ENCODE assay signal across 1 cellular context in the genomic region with DNA sequence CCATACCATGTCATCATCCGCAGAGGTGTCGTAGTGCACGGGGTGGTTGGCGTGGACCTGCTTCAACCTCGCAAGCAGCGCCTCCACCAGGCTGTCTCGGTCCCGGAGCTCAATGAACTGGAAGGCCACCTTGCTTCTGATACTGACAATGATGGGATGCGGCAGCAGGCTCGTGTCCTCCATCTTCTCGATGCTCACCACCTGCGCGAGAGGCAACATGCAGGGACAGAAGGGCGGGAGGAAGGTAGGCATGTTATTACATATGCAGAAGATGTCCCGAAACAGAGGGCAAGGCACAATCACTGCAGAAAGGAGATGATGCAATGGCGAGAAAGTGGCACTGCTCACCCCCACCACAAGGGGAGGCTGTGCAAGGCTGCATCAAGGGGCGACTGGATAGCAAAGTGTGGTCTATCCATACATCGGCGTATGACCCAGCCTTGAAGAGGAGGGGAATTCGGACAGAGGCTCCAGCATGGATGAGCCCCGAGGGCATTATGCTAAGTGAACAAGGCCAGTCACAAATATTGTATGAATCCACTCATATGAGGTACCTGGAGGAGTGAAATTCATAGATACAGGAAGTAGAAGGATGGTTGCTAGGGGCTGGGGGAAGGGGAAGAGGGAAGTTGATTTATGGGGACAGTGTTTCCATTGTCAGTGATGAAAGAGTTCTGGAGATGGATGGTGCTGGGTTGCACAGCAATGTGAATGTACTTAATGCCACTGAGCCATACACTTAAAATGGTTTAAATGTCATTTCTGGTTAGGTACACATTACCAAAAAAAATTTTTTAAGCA.
TF ChIP-seq lines count a peak whose summit lies in the region.

No MANE protein-coding gene starts in this region.

TF ChIP-seq in K562, 482 proteins besides CTCF, POLR2A, EP300 and RAD21 (continued from another document and continues in another):
- TF ChIP-seq, protein P1, sequence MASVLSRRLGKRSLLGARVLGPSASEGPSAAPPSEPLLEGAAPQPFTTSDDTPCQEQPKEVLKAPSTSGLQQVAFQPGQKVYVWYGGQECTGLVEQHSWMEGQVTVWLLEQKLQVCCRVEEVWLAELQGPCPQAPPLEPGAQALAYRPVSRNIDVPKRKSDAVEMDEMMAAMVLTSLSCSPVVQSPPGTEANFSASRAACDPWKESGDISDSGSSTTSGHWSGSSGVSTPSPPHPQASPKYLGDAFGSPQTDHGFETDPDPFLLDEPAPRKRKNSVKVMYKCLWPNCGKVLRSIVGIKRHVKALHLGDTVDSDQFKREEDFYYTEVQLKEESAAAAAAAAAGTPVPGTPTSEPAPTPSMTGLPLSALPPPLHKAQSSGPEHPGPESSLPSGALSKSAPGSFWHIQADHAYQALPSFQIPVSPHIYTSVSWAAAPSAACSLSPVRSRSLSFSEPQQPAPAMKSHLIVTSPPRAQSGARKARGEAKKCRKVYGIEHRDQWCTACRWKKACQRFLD (CRISPR knock-in tag; IDR thresholded peaks at IDR 0.05): peak; percentile 71; the same call in 1 of the 2 replicates
- TF ChIP-seq ZNF41 (CRISPR knock-in tag; conservative IDR thresholded peaks at IDR 0.05) (0 out of 2 replicates have a peak, but pooled peaks have one; percentile 6), NR2C1 (IDR thresholded peaks at IDR 0.05) (no peak), NR2C1 (tag; IDR thresholded peaks at IDR 0.05) (peak; percentile 73), CTBP1 (IDR thresholded peaks at IDR 0.05; ENCODE audit: borderline replicate concordance) (peak; percentile 98), CEBPB (tag; IDR thresholded peaks at IDR 0.05) (peak; percentile 96), CC2D1A (IDR thresholded peaks at IDR 0.05) (0 out of 2 replicates have a peak, but pooled peaks have one; percentile 19), ZSCAN32 (CRISPR knock-in tag; IDR thresholded peaks at IDR 0.05) (peak; percentile 97), ATF7 (IDR thresholded peaks at IDR 0.05) (peak; percentile 88; the same call in 1 of the 2 replicates), SRF (CRISPR knock-in tag; IDR thresholded peaks at IDR 0.05) (no peak), MEIS2 (IDR thresholded peaks at IDR 0.05; ENCODE audit: partially characterized antibody) (peak; percentile 96), ZEB2 (IDR thresholded peaks at IDR 0.05) (peak; percentile 49; the same call in 1 of the 2 replicates), RFX7 (CRISPR knock-in tag; IDR thresholded peaks at IDR 0.05) (no peak), EHMT2 (IDR thresholded peaks at IDR 0.05) (no peak; the same call in 1 of the 2 replicates), CEBPG (CRISPR knock-in tag; IDR thresholded peaks at IDR 0.05) (peak; percentile 99), CEBPG (tag; conservative IDR thresholded peaks at IDR 0.05 in 1 of 2, IDR thresholded peaks at IDR 0.05 in 1 of 2) (peak; percentile 88 to 99), JUND (IDR thresholded peaks at IDR 0.05; ENCODE audit: borderline replicate concordance, low read depth, low read length) (peak; percentile 87), JUND (tag; IDR thresholded peaks at IDR 0.05; ENCODE audit: borderline replicate concordance, low read depth, low read length) (peak; percentile 79; the same call in 1 of the 3 replicates), PHB2 (IDR thresholded peaks at IDR 0.05; ENCODE audit: low read depth) (no peak), ZNF586 (CRISPR knock-in tag; conservative IDR thresholded peaks at IDR 0.05) (0 out of 2 replicates have a peak, but pooled peaks have one; percentile 18)
- TF ChIP-seq, protein P2, sequence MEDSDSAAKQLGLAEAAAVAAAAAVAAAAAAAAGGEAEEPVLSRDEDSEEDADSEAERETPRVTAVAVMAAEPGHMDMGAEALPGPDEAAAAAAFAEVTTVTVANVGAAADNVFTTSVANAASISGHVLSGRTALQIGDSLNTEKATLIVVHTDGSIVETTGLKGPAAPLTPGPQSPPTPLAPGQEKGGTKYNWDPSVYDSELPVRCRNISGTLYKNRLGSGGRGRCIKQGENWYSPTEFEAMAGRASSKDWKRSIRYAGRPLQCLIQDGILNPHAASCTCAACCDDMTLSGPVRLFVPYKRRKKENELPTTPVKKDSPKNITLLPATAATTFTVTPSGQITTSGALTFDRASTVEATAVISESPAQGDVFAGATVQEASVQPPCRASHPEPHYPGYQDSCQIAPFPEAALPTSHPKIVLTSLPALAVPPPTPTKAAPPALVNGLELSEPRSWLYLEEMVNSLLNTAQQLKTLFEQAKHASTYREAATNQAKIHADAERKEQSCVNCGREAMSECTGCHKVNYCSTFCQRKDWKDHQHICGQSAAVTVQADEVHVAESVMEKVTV (CRISPR knock-in tag; IDR thresholded peaks at IDR 0.05): no peak
- TF ChIP-seq, protein P3, sequence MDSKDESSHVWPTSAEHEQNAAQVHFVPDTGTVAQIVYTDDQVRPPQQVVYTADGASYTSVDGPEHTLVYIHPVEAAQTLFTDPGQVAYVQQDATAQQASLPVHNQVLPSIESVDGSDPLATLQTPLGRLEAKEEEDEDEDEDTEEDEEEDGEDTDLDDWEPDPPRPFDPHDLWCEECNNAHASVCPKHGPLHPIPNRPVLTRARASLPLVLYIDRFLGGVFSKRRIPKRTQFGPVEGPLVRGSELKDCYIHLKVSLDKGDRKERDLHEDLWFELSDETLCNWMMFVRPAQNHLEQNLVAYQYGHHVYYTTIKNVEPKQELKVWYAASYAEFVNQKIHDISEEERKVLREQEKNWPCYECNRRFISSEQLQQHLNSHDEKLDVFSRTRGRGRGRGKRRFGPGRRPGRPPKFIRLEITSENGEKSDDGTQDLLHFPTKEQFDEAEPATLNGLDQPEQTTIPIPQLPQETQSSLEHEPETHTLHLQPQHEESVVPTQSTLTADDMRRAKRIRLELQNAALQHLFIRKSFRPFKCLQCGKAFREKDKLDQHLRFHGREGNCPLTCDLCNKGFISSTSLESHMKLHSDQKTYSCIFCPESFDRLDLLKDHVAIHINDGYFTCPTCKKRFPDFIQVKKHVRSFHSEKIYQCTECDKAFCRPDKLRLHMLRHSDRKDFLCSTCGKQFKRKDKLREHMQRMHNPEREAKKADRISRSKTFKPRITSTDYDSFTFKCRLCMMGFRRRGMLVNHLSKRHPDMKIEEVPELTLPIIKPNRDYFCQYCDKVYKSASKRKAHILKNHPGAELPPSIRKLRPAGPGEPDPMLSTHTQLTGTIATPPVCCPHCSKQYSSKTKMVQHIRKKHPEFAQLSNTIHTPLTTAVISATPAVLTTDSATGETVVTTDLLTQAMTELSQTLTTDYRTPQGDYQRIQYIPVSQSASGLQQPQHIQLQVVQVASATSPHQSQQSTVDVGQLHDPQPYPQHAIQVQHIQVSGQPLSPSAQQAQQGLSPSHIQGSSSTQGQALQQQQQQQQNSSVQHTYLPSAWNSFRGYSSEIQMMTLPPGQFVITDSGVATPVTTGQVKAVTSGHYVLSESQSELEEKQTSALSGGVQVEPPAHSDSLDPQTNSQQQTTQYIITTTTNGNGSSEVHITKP (IDR thresholded peaks at IDR 0.05; ENCODE audit: partially characterized antibody): peak; percentile 62
- TF ChIP-seq, protein P4, sequence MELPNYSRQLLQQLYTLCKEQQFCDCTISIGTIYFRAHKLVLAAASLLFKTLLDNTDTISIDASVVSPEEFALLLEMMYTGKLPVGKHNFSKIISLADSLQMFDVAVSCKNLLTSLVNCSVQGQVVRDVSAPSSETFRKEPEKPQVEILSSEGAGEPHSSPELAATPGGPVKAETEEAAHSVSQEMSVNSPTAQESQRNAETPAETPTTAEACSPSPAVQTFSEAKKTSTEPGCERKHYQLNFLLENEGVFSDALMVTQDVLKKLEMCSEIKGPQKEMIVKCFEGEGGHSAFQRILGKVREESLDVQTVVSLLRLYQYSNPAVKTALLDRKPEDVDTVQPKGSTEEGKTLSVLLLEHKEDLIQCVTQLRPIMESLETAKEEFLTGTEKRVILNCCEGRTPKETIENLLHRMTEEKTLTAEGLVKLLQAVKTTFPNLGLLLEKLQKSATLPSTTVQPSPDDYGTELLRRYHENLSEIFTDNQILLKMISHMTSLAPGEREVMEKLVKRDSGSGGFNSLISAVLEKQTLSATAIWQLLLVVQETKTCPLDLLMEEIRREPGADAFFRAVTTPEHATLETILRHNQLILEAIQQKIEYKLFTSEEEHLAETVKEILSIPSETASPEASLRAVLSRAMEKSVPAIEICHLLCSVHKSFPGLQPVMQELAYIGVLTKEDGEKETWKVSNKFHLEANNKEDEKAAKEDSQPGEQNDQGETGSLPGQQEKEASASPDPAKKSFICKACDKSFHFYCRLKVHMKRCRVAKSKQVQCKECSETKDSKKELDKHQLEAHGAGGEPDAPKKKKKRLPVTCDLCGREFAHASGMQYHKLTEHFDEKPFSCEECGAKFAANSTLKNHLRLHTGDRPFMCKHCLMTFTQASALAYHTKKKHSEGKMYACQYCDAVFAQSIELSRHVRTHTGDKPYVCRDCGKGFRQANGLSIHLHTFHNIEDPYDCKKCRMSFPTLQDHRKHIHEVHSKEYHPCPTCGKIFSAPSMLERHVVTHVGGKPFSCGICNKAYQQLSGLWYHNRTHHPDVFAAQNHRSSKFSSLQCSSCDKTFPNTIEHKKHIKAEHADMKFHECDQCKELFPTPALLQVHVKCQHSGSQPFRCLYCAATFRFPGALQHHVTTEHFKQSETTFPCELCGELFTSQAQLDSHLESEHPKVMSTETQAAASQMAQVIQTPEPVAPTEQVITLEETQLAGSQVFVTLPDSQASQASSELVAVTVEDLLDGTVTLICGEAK (IDR thresholded peaks at IDR 0.05): 0 out of 2 replicates have a peak, but pooled peaks have one; percentile 42
- TF ChIP-seq, protein P4 (CRISPR knock-in tag; IDR thresholded peaks at IDR 0.05): no peak
- TF ChIP-seq, protein P5, sequence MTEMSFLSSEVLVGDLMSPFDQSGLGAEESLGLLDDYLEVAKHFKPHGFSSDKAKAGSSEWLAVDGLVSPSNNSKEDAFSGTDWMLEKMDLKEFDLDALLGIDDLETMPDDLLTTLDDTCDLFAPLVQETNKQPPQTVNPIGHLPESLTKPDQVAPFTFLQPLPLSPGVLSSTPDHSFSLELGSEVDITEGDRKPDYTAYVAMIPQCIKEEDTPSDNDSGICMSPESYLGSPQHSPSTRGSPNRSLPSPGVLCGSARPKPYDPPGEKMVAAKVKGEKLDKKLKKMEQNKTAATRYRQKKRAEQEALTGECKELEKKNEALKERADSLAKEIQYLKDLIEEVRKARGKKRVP (CRISPR knock-in tag; IDR thresholded peaks at IDR 0.05): peak; percentile 98
- TF ChIP-seq, protein P6, sequence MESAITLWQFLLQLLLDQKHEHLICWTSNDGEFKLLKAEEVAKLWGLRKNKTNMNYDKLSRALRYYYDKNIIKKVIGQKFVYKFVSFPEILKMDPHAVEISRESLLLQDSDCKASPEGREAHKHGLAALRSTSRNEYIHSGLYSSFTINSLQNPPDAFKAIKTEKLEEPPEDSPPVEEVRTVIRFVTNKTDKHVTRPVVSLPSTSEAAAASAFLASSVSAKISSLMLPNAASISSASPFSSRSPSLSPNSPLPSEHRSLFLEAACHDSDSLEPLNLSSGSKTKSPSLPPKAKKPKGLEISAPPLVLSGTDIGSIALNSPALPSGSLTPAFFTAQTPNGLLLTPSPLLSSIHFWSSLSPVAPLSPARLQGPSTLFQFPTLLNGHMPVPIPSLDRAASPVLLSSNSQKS (CRISPR knock-in tag; IDR thresholded peaks at IDR 0.05): no peak
- TF ChIP-seq, protein P7, sequence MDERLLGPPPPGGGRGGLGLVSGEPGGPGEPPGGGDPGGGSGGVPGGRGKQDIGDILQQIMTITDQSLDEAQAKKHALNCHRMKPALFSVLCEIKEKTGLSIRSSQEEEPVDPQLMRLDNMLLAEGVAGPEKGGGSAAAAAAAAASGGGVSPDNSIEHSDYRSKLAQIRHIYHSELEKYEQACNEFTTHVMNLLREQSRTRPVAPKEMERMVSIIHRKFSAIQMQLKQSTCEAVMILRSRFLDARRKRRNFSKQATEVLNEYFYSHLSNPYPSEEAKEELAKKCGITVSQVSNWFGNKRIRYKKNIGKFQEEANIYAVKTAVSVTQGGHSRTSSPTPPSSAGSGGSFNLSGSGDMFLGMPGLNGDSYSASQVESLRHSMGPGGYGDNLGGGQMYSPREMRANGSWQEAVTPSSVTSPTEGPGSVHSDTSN (CRISPR knock-in tag; IDR thresholded peaks at IDR 0.05; ENCODE audit: low read depth): peak; percentile 53
- TF ChIP-seq, protein P7 (tag; conservative IDR thresholded peaks at IDR 0.05; ENCODE audit: low read depth): peak; percentile 96
- TF ChIP-seq, protein P8, sequence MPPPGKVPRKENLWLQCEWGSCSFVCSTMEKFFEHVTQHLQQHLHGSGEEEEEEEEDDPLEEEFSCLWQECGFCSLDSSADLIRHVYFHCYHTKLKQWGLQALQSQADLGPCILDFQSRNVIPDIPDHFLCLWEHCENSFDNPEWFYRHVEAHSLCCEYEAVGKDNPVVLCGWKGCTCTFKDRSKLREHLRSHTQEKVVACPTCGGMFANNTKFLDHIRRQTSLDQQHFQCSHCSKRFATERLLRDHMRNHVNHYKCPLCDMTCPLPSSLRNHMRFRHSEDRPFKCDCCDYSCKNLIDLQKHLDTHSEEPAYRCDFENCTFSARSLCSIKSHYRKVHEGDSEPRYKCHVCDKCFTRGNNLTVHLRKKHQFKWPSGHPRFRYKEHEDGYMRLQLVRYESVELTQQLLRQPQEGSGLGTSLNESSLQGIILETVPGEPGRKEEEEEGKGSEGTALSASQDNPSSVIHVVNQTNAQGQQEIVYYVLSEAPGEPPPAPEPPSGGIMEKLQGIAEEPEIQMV (tag; conservative IDR thresholded peaks at IDR 0.05; ENCODE audit: low read depth): peak; percentile 36; the same call in 1 of the 2 replicates
